In the genomic region with DNA sequence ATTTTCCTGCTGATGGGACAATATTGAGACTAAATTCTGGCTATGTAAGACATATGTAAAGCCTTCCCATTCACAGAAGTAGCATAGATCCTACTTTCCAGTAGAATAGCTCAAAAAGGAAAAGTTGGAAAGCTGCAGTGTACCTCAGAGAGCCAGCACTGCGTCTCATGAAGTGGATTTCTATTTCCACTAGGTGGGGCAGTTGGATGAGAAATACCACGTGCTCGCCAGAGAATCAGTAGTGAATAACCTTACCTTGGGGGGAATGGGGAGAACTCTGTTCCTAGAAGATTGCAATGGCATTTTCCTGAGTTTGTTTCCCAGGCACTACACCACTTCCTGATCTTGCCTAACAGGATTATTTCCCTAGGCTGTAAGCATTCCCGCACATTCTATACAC, we compare ENCODE assay signal across 10 cellular contexts.
DNase-seq lines count a peak whose midpoint lies in the region; ATAC-seq and TF ChIP-seq lines count a peak whose summit lies in the region.
"Had no signal": no experiment of that assay in that cellular context is flagged by ENCODE, and none has a peak within 500 bp of the region (broad histone marks: within the 10 kb centered on the region; RNA-seq: fewer than 3 reads in every experiment).

No MANE protein-coding gene starts in this region.

- peaks cover 22% of the 10 kb centered on the region for H3K9me3 ChIP-seq in adipocyte (ENCODE audit: control insufficient read depth, low read length)
- H3K9me3 ChIP-seq in adrenal gland (replicated peaks in 1 of 3) = peaks cover 0 to 15% (median 0%) of the 10 kb centered on the region in 3 donors

- no peaks in the 10 kb centered on the region for H3K4me1 ChIP-seq in adipocyte (ENCODE audit: control insufficient read depth, insufficient read depth, low read length)
- no peaks in the 10 kb centered on the region for H3K4me1 ChIP-seq in adrenal gland (replicated peaks in 1 of 2)

- H3K27me3 ChIP-seq in adipocyte (replicated peaks; ENCODE audit: control insufficient read depth, insufficient read depth, low read length) = no peaks in the 10 kb centered on the region
- H3K27me3 ChIP-seq in adrenal gland = no peaks in the 10 kb centered on the region

- no peak for TF ChIP-seq POLR2A in adrenal gland (IDR thresholded peaks at IDR 0.05)

- peaks cover 24% of the 10 kb centered on the region for H3K9me3 Mint-ChIP-seq in neural crest cell

- in situ Hi-C loops in GM13976 (cut with MboI; ENCODE audit: low sequenced_read_pairs, unreplicated experiment) = no loop called here

- H3K4me3 Mint-ChIP-seq in neural crest cell = no peak overlapping the region
- H3K4me3 Mint-ChIP-seq: naive B cell had no signal

- ATAC-seq in HG02642 (IDR thresholded peaks at IDR 0.05; ENCODE audit: poor library complexity, unreplicated experiment) (no peak), esophagus mucosa (no peak)

- peaks cover 13% of the 10 kb centered on the region for H3K36me3 Mint-ChIP-seq in neural crest cell (ENCODE audit: low read depth)

- H3K4me3 ChIP-seq in adipocyte (ENCODE audit: low read length) (no peak overlapping the region), adrenal gland (no peak overlapping the region)

- no peak overlapping the region for H3K9ac ChIP-seq in adipocyte (ENCODE audit: low read length)

- H3K36me3 ChIP-seq in adipocyte (ENCODE audit: control insufficient read depth, insufficient read depth, low read length, severe bottlenecking) (no peaks in the 10 kb centered on the region), adrenal gland (replicated peaks in 1 of 2) (no peaks in the 10 kb centered on the region)

- no peak overlapping the region for H3K27ac Mint-ChIP-seq in neural crest cell (ENCODE audit: unreplicated experiment)

- TF ChIP-seq CTCF in GM13976 (IDR thresholded peaks at IDR 0.05; ENCODE audit: borderline replicate concordance, control extremely low read depth, extremely low read depth, insufficient read depth, missing control alignments) = peak; percentile 48
- peak; percentile 47; the same call in 1 of the 2 replicates for TF ChIP-seq CTCF in LNCAP (IDR thresholded peaks at IDR 0.05)
- peak; percentile 32 for TF ChIP-seq CTCF in neural crest cell (conservative IDR thresholded peaks at IDR 0.05)
- TF ChIP-seq CTCF in adrenal gland (IDR thresholded peaks at IDR 0.05) = no peak

- intact Hi-C loops in adrenal gland (cut with DNase I) = no loop called here

- H3K4me1 Mint-ChIP-seq in neural crest cell = no peaks in the 10 kb centered on the region
- H3K4me1 Mint-ChIP-seq: naive B cell had no signal

- H3K27me3 Mint-ChIP-seq in neural crest cell (ENCODE audit: low read depth) = no peaks in the 10 kb centered on the region
- H3K27me3 Mint-ChIP-seq: naive B cell had no signal

- 65 to 89% (median 87%) methylated on average over 4 of the region's 4 CpGs for WGBS in adrenal gland, 4 donors

- H3K27ac ChIP-seq in adrenal gland = no peak overlapping the region

- DNase-seq in GM13976 (ENCODE audit: low spot score) = no peak
- peak; percentile 49 for DNase-seq in adipocyte (ENCODE audit: low read depth)
- DNase-seq in neural crest cell (ENCODE audit: low read depth, low spot score) = no peak
- DNase-seq in adrenal gland = no peak
- DNase-seq: amniotic stem cell; naive B cell; stimulated activated CD4-positive, alpha-beta T cell treated with anti-CD3 and anti-CD28 coated beads, Interleukin-1b, Interleukin-23, amount 100 ng/mL, for 48 hours had no signal

Comparison
In these comparisons a context has a peak if more than half of its experiments do, and no peak if none do; other contexts are left out.
1. CTCF ChIP-seq: peak in GM13976 (single experiment), LNCAP (single experiment) and neural crest cell (single experiment); none in adrenal gland (0 of 6).